In the genomic region with DNA sequence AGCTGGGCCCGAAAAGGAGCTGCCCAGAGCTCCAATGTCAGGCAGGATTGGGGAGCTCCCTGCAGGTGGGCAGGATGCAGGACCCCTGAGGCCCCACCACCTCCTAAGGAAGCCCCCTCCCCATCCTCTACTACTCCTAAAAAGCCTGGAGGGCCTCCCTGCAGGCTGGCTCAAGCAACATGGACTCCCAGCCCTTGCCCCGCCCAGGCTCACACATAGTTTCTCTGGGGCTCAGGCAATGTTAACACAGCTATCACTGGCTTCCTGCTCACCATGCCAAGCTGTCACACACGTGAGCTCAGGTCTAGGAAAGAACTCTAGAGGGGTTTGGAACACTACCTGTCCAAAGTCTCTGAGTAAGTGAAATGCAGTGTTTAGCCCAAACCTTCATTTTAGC, we compare ENCODE assay signal across 18 cellular contexts.
DNase-seq lines count a peak whose midpoint lies in the region; ATAC-seq, FAIRE-seq and TF ChIP-seq lines count a peak whose summit lies in the region.
"Had no signal": no experiment of that assay in that cellular context is flagged by ENCODE, and none has a peak within 500 bp of the region (broad histone marks: within the 10 kb centered on the region; RNA-seq: fewer than 3 reads in every experiment).

No MANE protein-coding gene starts in this region.

- no peaks in the 10 kb centered on the region for H3K79me2 ChIP-seq in keratinocyte (ENCODE audit: control insufficient read depth, insufficient read depth, low read length)

- H3K27ac Mint-ChIP-seq in mesothelial cell of epicardium: no peak overlapping the region
- H3K27ac Mint-ChIP-seq: nephron progenitor cell had no signal

- ATAC-seq in Right ventricle myocardium inferior: peak; percentile 31

- DNase-seq in Right ventricle myocardium inferior (ENCODE audit: missing footprints): no peak
- no peak for DNase-seq in cardiac septum (ENCODE audit: low spot score)
- DNase-seq in RPMI8226: peak; percentile 17
- no peak for DNase-seq in keratinocyte (ENCODE audit: low read depth, low spot score)
- DNase-seq in thyroid gland: peak; percentile 56 to 70
- DNase-seq in mesothelial cell of epicardium (ENCODE audit: low spot score in 2 of 2, unreplicated experiment in 2 of 2): no peak
- DNase-seq in UCSD-AML1 (lab: John Stamatoyannopoulos, UW; ENCODE audit: unreplicated experiment): no peak
- no peak for DNase-seq in 8988T
- DNase-seq: activated CD8-positive, alpha-beta memory T cell treated with anti-CD3 and anti-CD28 coated beads for 24 hours; esophagus squamous epithelium; hippocampal formation; NCI-H2081; nephron progenitor cell; stimulated activated CD4-positive, alpha-beta T cell treated with anti-CD3 and anti-CD28 coated beads, Interleukin-2, amount 100 ng/mL, for 24 hours; tibial artery had no signal

- H3K36me3 ChIP-seq in keratinocyte (ENCODE audit: control insufficient read depth in 2 of 2, extremely low read depth in 1 of 2, insufficient read depth in 2 of 2, low read length in 2 of 2): no peaks in the 10 kb centered on the region
- H3K36me3 ChIP-seq in thyroid gland: peaks cover 0 to under 1% of the 10 kb centered on the region in 2 donors
- H3K36me3 ChIP-seq: right atrium auricular region had no signal

- TF ChIP-seq CTCF in keratinocyte (optimal IDR thresholded peaks at IDR 0.05 in 1 of 3, IDR thresholded peaks at IDR 0.05 in 1 of 3, conservative IDR thresholded peaks at IDR 0.05 in 1 of 3; ENCODE audit: extremely low read depth in 1 of 3, insufficient read depth in 2 of 3, low read length in 3 of 3) (no peak), thyroid gland (IDR thresholded peaks at IDR 0.05) (no peak), mesothelial cell of epicardium (IDR thresholded peaks at IDR 0.05; ENCODE audit: unreplicated experiment) (no peak)

- dilution Hi-C loops in keratinocyte (cut with MboI; ENCODE audit: extremely low pct_ligation_motif_present, low sequenced_read_pairs): no loop called here

- no peak for FAIRE-seq in keratinocyte (lab: Jason Lieb, UNC)
- FAIRE-seq: GM18507, GM19239 had no signal

- no peaks in the 10 kb centered on the region for H3K27me3 Mint-ChIP-seq in mesothelial cell of epicardium (ENCODE audit: low read depth)

- H3K9ac ChIP-seq in keratinocyte (ENCODE audit: control insufficient read depth, extremely low read depth, insufficient read depth, low read length): no peak overlapping the region

- no peak for TF ChIP-seq POLR2A in thyroid gland (IDR thresholded peaks at IDR 0.05)

- 33 to 50% methylated on average over 1 to 2 of the region's 3 CpGs for WGBS in thyroid gland, 2 donors

- H3K27me3 ChIP-seq in keratinocyte (ENCODE audit: control insufficient read depth, extremely low read depth, insufficient read depth, low read length): no peaks in the 10 kb centered on the region
- H3K27me3 ChIP-seq in thyroid gland: no peaks in the 10 kb centered on the region
- H3K27me3 ChIP-seq: right atrium auricular region, tibial artery had no signal

- H3K27ac ChIP-seq in keratinocyte (ENCODE audit: control insufficient read depth, insufficient read depth, low read length) (no peak overlapping the region), thyroid gland (peak overlapping the region in 2 of 3 donors; percentile 21 to 34)
- H3K27ac ChIP-seq: esophagus squamous epithelium, right atrium auricular region, tibial artery had no signal

- no peak overlapping the region for H3K4me3 Mint-ChIP-seq in mesothelial cell of epicardium
- H3K4me3 Mint-ChIP-seq: nephron progenitor cell had no signal

- peaks cover 7% of the 10 kb centered on the region for H3K9me3 Mint-ChIP-seq in mesothelial cell of epicardium
- H3K9me3 Mint-ChIP-seq: nephron progenitor cell had no signal

- H3K9me3 ChIP-seq in keratinocyte (ENCODE audit: control insufficient read depth, low read depth, low read length) (no peaks in the 10 kb centered on the region), thyroid gland (no peaks in the 10 kb centered on the region)

- no peak overlapping the region for H3K4me2 ChIP-seq in keratinocyte (ENCODE audit: control insufficient read depth, extremely low read depth, insufficient read depth, low read depth, low read length)

- H4K20me1 ChIP-seq in keratinocyte (ENCODE audit: control insufficient read depth, extremely low read depth, insufficient read depth, low read length): no peaks in the 10 kb centered on the region

- peak overlapping the region; percentile 10 for H2AFZ ChIP-seq in keratinocyte (ENCODE audit: control insufficient read depth, low read length)

- H3K4me3 ChIP-seq in keratinocyte (ENCODE audit: control insufficient read depth in 2 of 3, extremely low read depth in 1 of 3, insufficient read depth in 2 of 3, low read depth in 1 of 3, low read length in 3 of 3): no peak overlapping the region
- H3K4me3 ChIP-seq in thyroid gland (replicated peaks in 1 of 3): no peak overlapping the region
- H3K4me3 ChIP-seq: esophagus squamous epithelium, right atrium auricular region, tibial artery had no signal

- no peaks in the 10 kb centered on the region for H3K9me1 ChIP-seq in keratinocyte (ENCODE audit: control insufficient read depth, extremely low read depth, insufficient read depth, low read length)

- peaks cover 12% of the 10 kb centered on the region for H3K4me1 ChIP-seq in keratinocyte (ENCODE audit: control insufficient read depth, extremely low read depth, insufficient read depth, low read length)
- H3K4me1 ChIP-seq in thyroid gland: peaks cover 8 to 9% of the 10 kb centered on the region in 2 donors
- H3K4me1 ChIP-seq: right atrium auricular region had no signal

- no peaks in the 10 kb centered on the region for H3K4me1 Mint-ChIP-seq in mesothelial cell of epicardium
- H3K4me1 Mint-ChIP-seq: nephron progenitor cell had no signal

- intact Hi-C loops in Right ventricle myocardium inferior (cut with DNase I): no loop called here
- intact Hi-C loops in cardiac septum (cut with DNase I): no loop called here
- intact Hi-C loops in thyroid gland (cut with DNase I): no loop called here

- H3K36me3 Mint-ChIP-seq in mesothelial cell of epicardium: peaks cover 16% of the 10 kb centered on the region

Comparison
In these comparisons a context has a peak if more than half of its experiments do, and no peak if none do; other contexts are left out.
1. DNase-seq: peak in RPMI8226 (single experiment) and thyroid gland (2 of 2); none in Right ventricle myocardium inferior (single experiment), cardiac septum (single experiment), keratinocyte (single experiment), mesothelial cell of epicardium (0 of 2), UCSD-AML1 (single experiment) and 8988T (single experiment).